In the genomic region with DNA sequence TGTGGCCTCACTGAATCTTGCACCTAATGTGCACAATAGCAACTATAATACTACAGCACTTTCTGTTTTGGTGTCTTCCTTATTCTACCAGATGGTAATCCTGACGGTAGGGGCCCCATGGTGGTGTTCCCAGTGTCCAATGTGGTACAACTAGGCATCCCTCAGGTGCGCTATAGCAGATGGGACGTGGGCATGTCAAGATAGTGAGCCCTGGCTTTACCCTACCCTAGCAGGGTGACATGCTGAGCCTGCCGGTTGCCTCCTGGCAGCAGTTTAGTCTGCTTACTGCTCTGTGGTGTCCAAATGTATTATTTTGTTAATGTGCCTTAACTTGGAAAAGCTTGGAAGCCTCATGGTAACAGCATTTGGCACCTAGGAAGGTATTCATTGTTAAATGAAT, we compare ENCODE assay signal across 20 cellular contexts. TPM values are rescaled to one million over a fixed set of nuclear protein-coding genes. Genes with fewer than 3 reads are reported as not detected.
DNase-seq lines count a peak whose midpoint lies in the region; ATAC-seq, FAIRE-seq and TF ChIP-seq lines count a peak whose summit lies in the region.
"Had no signal": no experiment of that assay in that cellular context is flagged by ENCODE, and none has a peak within 500 bp of the region (broad histone marks: within the 10 kb centered on the region; RNA-seq: fewer than 3 reads in every experiment).

No MANE protein-coding gene starts in this region.

- H3K4me1 Mint-ChIP-seq in activated T-cell treated with anti-CD3 and anti-CD28 coated beads, Interleukin-2, amount 50 U/mL, for 24 hours (ENCODE audit: low read depth): peaks cover 39% of the 10 kb centered on the region
- peaks cover 48 to 84% of the 10 kb centered on the region in 2 donors for H3K4me1 Mint-ChIP-seq in stimulated activated naive B cell treated with anti-CD40 and anti-IgM and Interleukin-4, amounts not matched to agents 10 μg/mL and 1 μg/mL and 100 μg/mL, for 72 hours

- 61 to 68% methylated on average over 4 of the region's 4 CpGs for WGBS in esophagus squamous epithelium, 2 donors

- H3K27me3 Mint-ChIP-seq in activated T-cell treated with anti-CD3 and anti-CD28 coated beads, Interleukin-2, amount 50 U/mL, for 24 hours: no peaks in the 10 kb centered on the region
- no peaks in the 10 kb centered on the region for H3K27me3 Mint-ChIP-seq in stimulated activated naive B cell treated with anti-CD40 and anti-IgM and Interleukin-4, amounts not matched to agents 10 μg/mL and 1 μg/mL and 100 μg/mL, for 72 hours
- H3K27me3 Mint-ChIP-seq: activated naive CD8-positive, alpha-beta T cell treated with anti-CD3 and anti-CD28 coated beads for 36 hours had no signal

- no peak overlapping the region for H3K4me3 ChIP-seq in WERI-Rb-1 (ENCODE audit: low read depth, low read length)
- H3K4me3 ChIP-seq in esophagus squamous epithelium: no peak overlapping the region
- H3K4me3 ChIP-seq: A549, uterus had no signal

- H3K9me3 ChIP-seq in WERI-Rb-1 (ENCODE audit: severe bottlenecking): no peaks in the 10 kb centered on the region
- no peaks in the 10 kb centered on the region for H3K9me3 ChIP-seq in esophagus squamous epithelium
- H3K9me3 ChIP-seq: A549, Caco-2, uterus had no signal

- H3K36me3 Mint-ChIP-seq in activated T-cell treated with anti-CD3 and anti-CD28 coated beads, Interleukin-2, amount 50 U/mL, for 24 hours (ENCODE audit: low read depth): peaks cover 26% of the 10 kb centered on the region
- peaks cover 27 to 43% of the 10 kb centered on the region in 2 donors for H3K36me3 Mint-ChIP-seq in stimulated activated naive B cell treated with anti-CD40 and anti-IgM and Interleukin-4, amounts not matched to agents 10 μg/mL and 1 μg/mL and 100 μg/mL, for 72 hours

- FAIRE-seq in GM19239 (lab: Jason Lieb, UNC): no peak
- FAIRE-seq: A549 had no signal

- ATAC-seq in stimulated activated naive B cell treated with anti-CD40 and anti-IgM and Interleukin-4, amounts not matched to agents 10 μg/mL and 1 μg/mL and 100 μg/mL, for 72 hours (replicated peaks): no peak
- ATAC-seq: A549, HCT116 had no signal

- no peaks in the 10 kb centered on the region for H3K27me3 ChIP-seq in WERI-Rb-1 (ENCODE audit: insufficient read depth, low read depth, severe bottlenecking)
- H3K27me3 ChIP-seq in esophagus squamous epithelium: no peaks in the 10 kb centered on the region
- H3K27me3 ChIP-seq: uterus had no signal

- intact Hi-C loops in esophagus squamous epithelium (cut with DNase I): no loop called here

- no peak overlapping the region for H3K4me3 Mint-ChIP-seq in activated T-cell treated with anti-CD3 and anti-CD28 coated beads, Interleukin-2, amount 50 U/mL, for 24 hours
- peak overlapping the region in 1 of 2 donors; percentile 51 for H3K4me3 Mint-ChIP-seq in stimulated activated naive B cell treated with anti-CD40 and anti-IgM and Interleukin-4, amounts not matched to agents 10 μg/mL and 1 μg/mL and 100 μg/mL, for 72 hours
- H3K4me3 Mint-ChIP-seq: activated naive CD8-positive, alpha-beta T cell treated with anti-CD3 and anti-CD28 coated beads for 36 hours; neural crest cell had no signal

- no peaks in the 10 kb centered on the region for H3K9me3 Mint-ChIP-seq in activated T-cell treated with anti-CD3 and anti-CD28 coated beads, Interleukin-2, amount 50 U/mL, for 24 hours
- H3K9me3 Mint-ChIP-seq in stimulated activated naive B cell treated with anti-CD40 and anti-IgM and Interleukin-4, amounts not matched to agents 10 μg/mL and 1 μg/mL and 100 μg/mL, for 72 hours: no peaks in the 10 kb centered on the region
- H3K9me3 Mint-ChIP-seq: activated naive CD8-positive, alpha-beta T cell treated with anti-CD3 and anti-CD28 coated beads for 36 hours; neural crest cell had no signal

- no peak for DNase-seq in activated T-cell treated with anti-CD3 and anti-CD28 coated beads, Interleukin-2, amount 50 U/mL, for 24 hours
- no peak for DNase-seq in activated T-cell treated with anti-CD3 and anti-CD28 coated beads, Interleukin-2, amount 50 U/mL, for 1 hour
- DNase-seq in WERI-Rb-1 (no peak), esophagus squamous epithelium (lab: John Stamatoyannopoulos, UW) (no peak), GM19239 (ENCODE audit: insufficient read length, low spot score) (no peak), GM20000 (ENCODE audit: low spot score) (no peak), NCI-H146 treated with DMSO at 0.1 percent for 48 hours (lab: John Stamatoyannopoulos, UW; ENCODE audit: unreplicated experiment) (no peak)
- DNase-seq in stimulated activated naive B cell treated with anti-CD40 and anti-IgM and Interleukin-4, amounts not matched to agents 10 μg/mL and 1 μg/mL and 100 μg/mL, for 72 hours: no peak
- DNase-seq: activated CD4-positive, alpha-beta T cell treated with anti-CD3 and anti-CD28 coated beads for 1 hour; activated naive CD8-positive, alpha-beta T cell treated with anti-CD3 and anti-CD28 coated beads for 36 hours; Caco-2; foreskin fibroblast; NCI-H187 treated with DMSO at 0.1 percent for 48 hours; stimulated activated CD4-positive, alpha-beta T cell treated with anti-CD3 and anti-CD28 coated beads, Interleukin-4, amount 100 ng/mL, for 1 hour; T-helper 9 cell; uterus had no signal

- peaks cover 6 to 92% (median 49%) of the 10 kb centered on the region in 3 donors for H3K4me1 ChIP-seq in esophagus squamous epithelium
- H3K4me1 ChIP-seq: A549 had no signal

- peak overlapping the region; percentile 84 for H3K27ac ChIP-seq in WERI-Rb-1
- peak overlapping the region in 3 of 4 donors; percentile 57 to 79 (median 78) for H3K27ac ChIP-seq in esophagus squamous epithelium
- H3K27ac ChIP-seq: A549, KMS-11 had no signal

- TF ChIP-seq POLR2A in esophagus squamous epithelium (IDR thresholded peaks at IDR 0.05): no peak

- no peak for TF ChIP-seq CTCF in WERI-Rb-1 (IDR thresholded peaks at IDR 0.05; ENCODE audit: low read depth, low read length)
- TF ChIP-seq CTCF in esophagus squamous epithelium (IDR thresholded peaks at IDR 0.05): no peak
- no peak for TF ChIP-seq CTCF in GM20000 (IDR thresholded peaks at IDR 0.05; ENCODE audit: extremely low read depth, missing control alignments)

- H3K27ac Mint-ChIP-seq in activated T-cell treated with anti-CD3 and anti-CD28 coated beads, Interleukin-2, amount 50 U/mL, for 24 hours: peak overlapping the region; percentile 35
- H3K27ac Mint-ChIP-seq in stimulated activated naive B cell treated with anti-CD40 and anti-IgM and Interleukin-4, amounts not matched to agents 10 μg/mL and 1 μg/mL and 100 μg/mL, for 72 hours: peak overlapping the region; percentile 14
- H3K27ac Mint-ChIP-seq: activated naive CD8-positive, alpha-beta T cell treated with anti-CD3 and anti-CD28 coated beads for 36 hours had no signal

- no peaks in the 10 kb centered on the region for H3K36me3 ChIP-seq in WERI-Rb-1
- peaks cover 0 to 2% (median 0%) of the 10 kb centered on the region in 3 donors for H3K36me3 ChIP-seq in esophagus squamous epithelium
- H3K36me3 ChIP-seq: uterus had no signal

RNA-seq across cellular contexts. Expression of gene ACO2, which starts 19.2 kb away (rescaled TPM):
- 10 to 100 TPM; 83.7 to 90.4 (median 87.0) TPM for total RNA-seq in esophagus squamous epithelium

RNA-seq across cellular contexts. Expression of gene PHF5A, which starts 19.6 kb away (rescaled TPM):
- total RNA-seq in esophagus squamous epithelium: 10 to 100 TPM; 21.5 to 47.3 (median 41.5) TPM

RNA-seq across cellular contexts. Expression of gene TOB2, which starts 41.5 kb away (rescaled TPM):
- total RNA-seq in esophagus squamous epithelium: 10 to 100 TPM; 15.7 to 30.5 (median 21.0) TPM

RNA-seq across cellular contexts. Expression of gene POLR3H, which starts 56.2 kb away (rescaled TPM):
- total RNA-seq in esophagus squamous epithelium: 10 to 100 TPM; 13.7 to 23.3 (median 16.1) TPM
